ENCODE assay signal across 26 cellular contexts in genomic region chr11:46604796-46605195, GRCh38.
"Had no signal": no experiment of that assay in that cellular context is flagged by ENCODE, and none has a peak within 500 bp of the region (broad histone marks: within the 10 kb centered on the region; RNA-seq: fewer than 3 reads in every experiment).

No MANE protein-coding gene starts in this region.

- DNase-seq: activated B cell treated with CpG ODN at 0.5 μM for 24 hours; activated CD4-positive, alpha-beta T cell treated with anti-CD3 and anti-CD28 coated beads for 1 hour; activated CD4-positive, alpha-beta T cell treated with anti-CD3 and anti-CD28 coated beads, Interleukin-2, amount 10 ng/mL, durations not matched to agents 24 days and 14 days; activated CD4-positive, alpha-beta T cell treated with anti-CD3 and anti-CD28 coated beads, Interleukin-2, amount 50 U/mL, for 48 hours; activated gamma-delta T cell; activated naive CD4-positive, alpha-beta T cell treated with anti-CD3 and anti-CD28 coated beads, Interleukin-2, amount 10 ng/mL, durations not matched to agents 7 days and 5 days; activated naive CD8-positive, alpha-beta T cell treated with anti-CD3 and anti-CD28 coated beads for 36 hours; activated T-cell treated with anti-CD3 and anti-CD28 coated beads for 4 hours; activated T-cell treated with anti-CD3 and anti-CD28 coated beads, Interleukin-2, amount 50 U/mL, for 48 hours; MM.1S; NCI-H1105; NCI-H1436 treated with DMSO at 0.1 percent for 48 hours; NCI-H187; NCI-H2081 treated with DMSO at 0.1 percent for 48 hours; NCI-H446; NCI-H524; NCI-H82; OCI-M1; RPMI8226; T-cell; T-helper 2 cell; T1000 had no signal

- H3K27ac ChIP-seq: SK-N-MC had no signal

- ATAC-seq: activated T-helper 17 cell treated with anti-CD3 and anti-CD28 coated beads, Interleukin-2, amount 50 U/mL, for 72 hours; Panc1; Right ventricle myocardium inferior; T-cell had no signal
